In genomic region chr14:34013714-34014055, GRCh38 we compare ENCODE assay signal across 8 cellular contexts.
DNase-seq lines count a peak whose midpoint lies in the region; ATAC-seq and TF ChIP-seq lines count a peak whose summit lies in the region.

No MANE protein-coding gene starts in this region.

- CTCF ChIA-PET in GM10248 (lab: Yijun Ruan, JAX): interaction anchor here (0.9 to 2.1 kb wide), 5 partner anchors 9 to 84 kb away, joined by 3 to 5 read pairs (median 4); no protein-coding TSS in a partner anchor
- CTCF ChIA-PET in RWPE1 (lab: Yijun Ruan, JAX): interaction anchor here (0.6 kb wide), 1 partner anchor 48 kb away, joined by 4 read pairs; no protein-coding TSS in a partner anchor

- POLR2A ChIA-PET in GM10248 (lab: Yijun Ruan, JAX): no interaction called here
- POLR2A ChIA-PET in RWPE1 (lab: Yijun Ruan, JAX; ENCODE audit: low non-redundant PET): no interaction called here

- TF ChIP-seq CTCF in GM10248 (IDR thresholded peaks at IDR 0.05; ENCODE audit: control extremely low read depth, extremely low read depth, low read depth, missing control alignments) (no peak), RWPE1 (conservative IDR thresholded peaks at IDR 0.05; ENCODE audit: low read depth) (no peak)

- ATAC-seq in GM19467 (IDR thresholded peaks at IDR 0.05; ENCODE audit: unreplicated experiment) (peak; percentile 54), HG03342 (IDR thresholded peaks at IDR 0.05; ENCODE audit: unreplicated experiment) (peak; percentile 41)

- DNase-seq in GM10248 (ENCODE audit: extremely low spot score): peak; percentile 37
- peak; percentile 55 for DNase-seq in SKM-1 treated with dmso at 0.1 percent for 144 hours (lab: John Stamatoyannopoulos, UW; ENCODE audit: unreplicated experiment)
- DNase-seq in activated CD4-positive, CD25-positive, alpha-beta regulatory T cell treated with anti-CD3 and anti-CD28 coated beads, Interleukin-2, amount 50 U/mL, for 72 hours: no peak
- no peak for DNase-seq in dermis blood vessel endothelial cell
- DNase-seq in stimulated activated CD4-positive, alpha-beta T cell treated with anti-CD3 and anti-CD28 coated beads, Interleukin-4, amount 100 ng/mL, for 1 hour: no peak
- DNase-seq in RWPE1 (ENCODE audit: low spot score): no peak

- H3K27ac ChIP-seq in RWPE1: no peak overlapping the region

Comparison
In these comparisons a context has a peak if more than half of its experiments do, and no peak if none do; other contexts are left out.
1. DNase-seq: peak in GM10248 (single experiment) and SKM-1 treated with dmso at 0.1 percent for 144 hours (single experiment); none in activated CD4-positive, CD25-positive, alpha-beta regulatory T cell treated with anti-CD3 and anti-CD28 coated beads, Interleukin-2, amount 50 U/mL, for 72 hours (single experiment), dermis blood vessel endothelial cell (single experiment), stimulated activated CD4-positive, alpha-beta T cell treated with anti-CD3 and anti-CD28 coated beads, Interleukin-4, amount 100 ng/mL, for 1 hour (single experiment) and RWPE1 (single experiment).